Comparison of ENCODE assay signal across 25 cellular contexts in genomic region chr11:33044281-33044680, GRCh38. TPM values are rescaled to one million over a fixed set of nuclear protein-coding genes. Genes with fewer than 3 reads are reported as not detected.
DNase-seq lines count a peak whose midpoint lies in the region; ATAC-seq and TF ChIP-seq lines count a peak whose summit lies in the region.
"Had no signal": no experiment of that assay in that cellular context is flagged by ENCODE, and none has a peak within 500 bp of the region (broad histone marks: within the 10 kb centered on the region; RNA-seq: fewer than 3 reads in every experiment).

No MANE protein-coding gene starts in this region.

- peak; percentile 96 for DNase-seq in EL
- DNase-seq in LoVo (ENCODE audit: low spot score): peak; percentile 40
- peak; percentile 69 for DNase-seq in astrocyte of the spinal cord (ENCODE audit: low read depth, low spot score)
- peak; percentile 21 for DNase-seq in myocyte (ENCODE audit: low read depth)
- no peak for DNase-seq in SKM-1 (lab: John Stamatoyannopoulos, UW; ENCODE audit: unreplicated experiment)
- DNase-seq in islet precursor cell: no peak
- DNase-seq in NCI-H1048 (lab: John Stamatoyannopoulos, UW): no peak
- DNase-seq: activated CD4-positive, alpha-beta T cell treated with anti-CD3 and anti-CD28 coated beads for 36 hours; activated CD8-positive, alpha-beta memory T cell treated with anti-CD3 and anti-CD28 coated beads, Interleukin-2, amount 10 ng/mL, durations not matched to agents 7 days and 5 days; CD8-positive, alpha-beta memory T cell; dermis blood vessel endothelial cell; erythroblast; gastrocnemius medialis; GOT3; natural killer cell; NCI-H1105; NCI-H2029 treated with DMSO at 0.1 percent for 48 hours; Peyer's patch; posterior cingulate gyrus; sigmoid colon; stimulated activated CD4-positive, alpha-beta T cell treated with anti-CD3 and anti-CD28 coated beads, Interleukin-1b, Interleukin-23, amount 100 ng/mL, for 48 hours; stimulated activated naive B cell treated with anti-CD40 and anti-IgM and Interleukin-4, amounts not matched to agents 10 μg/mL and 1 μg/mL and 100 μg/mL, for 72 hours had no signal

- in situ Hi-C loops in astrocyte of the spinal cord (cut with HindIII; ENCODE audit: low sequenced_read_pairs): no loop called here

- no peak for ATAC-seq in HG02981 (IDR thresholded peaks at IDR 0.05; ENCODE audit: unreplicated experiment)
- ATAC-seq: activated CD4-positive, alpha-beta T cell treated with anti-CD3 and anti-CD28 coated beads for 36 hours; activated CD8-positive, alpha-beta memory T cell treated with anti-CD3 and anti-CD28 coated beads, Interleukin-2, amount 10 ng/mL, durations not matched to agents 7 days and 5 days; gastrocnemius medialis; natural killer cell; stimulated activated naive B cell treated with anti-CD40 and anti-IgM and Interleukin-4, amounts not matched to agents 10 μg/mL and 1 μg/mL and 100 μg/mL, for 72 hours had no signal

- no peak for TF ChIP-seq CTCF in astrocyte of the spinal cord (IDR thresholded peaks at IDR 0.05; ENCODE audit: low read depth, low read length)

- no peak overlapping the region for H3K4me3 ChIP-seq in astrocyte of the spinal cord (ENCODE audit: low read depth, low read length)
- H3K4me3 ChIP-seq: cardiac muscle cell, gastrocnemius medialis, Peyer's patch, sigmoid colon, thoracic aorta had no signal

RNA-seq across cellular contexts. Expression of gene TCP11L1, which starts 4.9 kb away (rescaled TPM):
- 20.3 and 40.2 TPM in 2 replicates for total RNA-seq in myocyte
- 15.2 TPM for polyA plus RNA-seq in myocyte (2012)

RNA-seq across cellular contexts. Expression of gene DEPDC7, which starts 28.6 kb away (rescaled TPM):
- total RNA-seq in myocyte: 20.6 and 21.1 TPM in 2 replicates
- 4.1 TPM for polyA plus RNA-seq in myocyte (2012)

Comparison
In these comparisons a context has a peak if more than half of its experiments do, and no peak if none do; other contexts are left out.
1. DNase-seq: peak in EL (single experiment), LoVo (single experiment), astrocyte of the spinal cord (single experiment) and myocyte (single experiment); none in SKM-1 (single experiment), islet precursor cell (single experiment) and NCI-H1048 (single experiment).